ENCODE assay signal across 8 cellular contexts in genomic region chr20:44448753-44449546, GRCh38. TPM values are rescaled to one million over a fixed set of nuclear protein-coding genes. Genes with fewer than 3 reads are reported as not detected.
DNase-seq lines count a peak whose midpoint lies in the region; ATAC-seq and TF ChIP-seq lines count a peak whose summit lies in the region.

No MANE protein-coding gene starts in this region.

- TF ChIP-seq CTCF in colonic mucosa (IDR thresholded peaks at IDR 0.05) = no peak
- TF ChIP-seq CTCF in retinal pigment epithelial cell (conservative IDR thresholded peaks at IDR 0.05; ENCODE audit: low read depth, low read length) = peak; percentile 49
- no peak for TF ChIP-seq CTCF in uterus (IDR thresholded peaks at IDR 0.05)

- H3K27me3 Mint-ChIP-seq in activated T-cell treated with anti-CD3 and anti-CD28 coated beads, Interleukin-2, amount 50 U/mL, for 72 hours (ENCODE audit: low read depth) = no peaks in the 10 kb centered on the region
- peaks cover 9% of the 10 kb centered on the region for H3K27me3 Mint-ChIP-seq in activated T-cell treated with anti-CD3 and anti-CD28 coated beads, Interleukin-2, amount 50 U/mL, for 24 hours

- no peaks in the 10 kb centered on the region for H3K36me3 Mint-ChIP-seq in activated T-cell treated with anti-CD3 and anti-CD28 coated beads, Interleukin-2, amount 50 U/mL, for 72 hours (ENCODE audit: insufficient read depth in 2 of 2)
- no peaks in the 10 kb centered on the region for H3K36me3 Mint-ChIP-seq in activated T-cell treated with anti-CD3 and anti-CD28 coated beads, Interleukin-2, amount 50 U/mL, for 24 hours (ENCODE audit: low read depth)

- DNase-seq in activated T-cell treated with anti-CD3 and anti-CD28 coated beads, Interleukin-2, amount 50 U/mL, for 72 hours = peak; percentile 10 to 23
- no peak for DNase-seq in activated T-cell treated with anti-CD3 and anti-CD28 coated beads, Interleukin-2, amount 50 U/mL, for 24 hours
- DNase-seq in M059J (ENCODE audit: low read depth) (peak; percentile 36), colonic mucosa (peak; percentile 61), retinal pigment epithelial cell (ENCODE audit: low read depth) (no peak), uterus (no peak), Right ventricle myocardium superior (no peak)

- H3K9me3 Mint-ChIP-seq in activated T-cell treated with anti-CD3 and anti-CD28 coated beads, Interleukin-2, amount 50 U/mL, for 72 hours = no peaks in the 10 kb centered on the region
- no peaks in the 10 kb centered on the region for H3K9me3 Mint-ChIP-seq in activated T-cell treated with anti-CD3 and anti-CD28 coated beads, Interleukin-2, amount 50 U/mL, for 24 hours

- H3K9me3 ChIP-seq in colonic mucosa (no peaks in the 10 kb centered on the region), uterus (no peaks in the 10 kb centered on the region)

- H3K4me3 Mint-ChIP-seq in activated T-cell treated with anti-CD3 and anti-CD28 coated beads, Interleukin-2, amount 50 U/mL, for 72 hours = no peak overlapping the region
- H3K4me3 Mint-ChIP-seq in activated T-cell treated with anti-CD3 and anti-CD28 coated beads, Interleukin-2, amount 50 U/mL, for 24 hours = no peak overlapping the region

- H3K27ac Mint-ChIP-seq in activated T-cell treated with anti-CD3 and anti-CD28 coated beads, Interleukin-2, amount 50 U/mL, for 72 hours = no peak overlapping the region
- no peak overlapping the region for H3K27ac Mint-ChIP-seq in activated T-cell treated with anti-CD3 and anti-CD28 coated beads, Interleukin-2, amount 50 U/mL, for 24 hours

- H3K36me3 ChIP-seq in colonic mucosa (no peaks in the 10 kb centered on the region), uterus (no peaks in the 10 kb centered on the region)

- H3K27me3 ChIP-seq in colonic mucosa (no peaks in the 10 kb centered on the region), uterus (no peaks in the 10 kb centered on the region)

- H3K4me1 ChIP-seq in colonic mucosa (peaks cover 7% of the 10 kb centered on the region), uterus (no peaks in the 10 kb centered on the region)

- H3K4me1 Mint-ChIP-seq in activated T-cell treated with anti-CD3 and anti-CD28 coated beads, Interleukin-2, amount 50 U/mL, for 72 hours (ENCODE audit: low read depth) = no peaks in the 10 kb centered on the region
- no peaks in the 10 kb centered on the region for H3K4me1 Mint-ChIP-seq in activated T-cell treated with anti-CD3 and anti-CD28 coated beads, Interleukin-2, amount 50 U/mL, for 24 hours (ENCODE audit: low read depth)

- H3K27ac ChIP-seq in colonic mucosa (no peak overlapping the region), uterus (no peak overlapping the region)

- intact Hi-C loops in colonic mucosa (cut with DNase I) (no loop called here), uterus (cut with DNase I; ENCODE audit: low total_unique reads) (no loop called here), Right ventricle myocardium superior (cut with DNase I) (no loop called here)

- H3K9ac ChIP-seq in colonic mucosa (ENCODE audit: low read depth in 2 of 2, low read length in 2 of 2) = no peak overlapping the region

- H3K4me3 ChIP-seq in colonic mucosa (no peak overlapping the region), retinal pigment epithelial cell (ENCODE audit: low read length) (no peak overlapping the region), uterus (no peak overlapping the region)

- no peak for ATAC-seq in activated T-cell treated with anti-CD3 and anti-CD28 coated beads, Interleukin-2, amount 50 U/mL, for 72 hours (replicated peaks in 1 of 2)
- ATAC-seq in GM19351 (IDR thresholded peaks at IDR 0.05; ENCODE audit: unreplicated experiment) (no peak), Right ventricle myocardium superior (ENCODE audit: poor library complexity) (no peak)

- no peak for TF ChIP-seq POLR2A in uterus (IDR thresholded peaks at IDR 0.05)

RNA-seq across cellular contexts. Expression of gene TTPAL, which starts 26.7 kb away (rescaled TPM):
- total RNA-seq in activated T-cell treated with anti-CD3 and anti-CD28 coated beads, Interleukin-2, amount 50 U/mL, for 72 hours = 10 to 100 TPM; 15.9 to 21.0 TPM
- total RNA-seq in M059J (2014; rRNA removed; shearing (Covaris generic)) = 13.7 and 23.4 TPM in 2 replicates
- total RNA-seq in colonic mucosa = 10 to 100 TPM in 1 of 2 donors, 1 to 10 TPM in 1; 8.4 to 11.6 TPM
- 10 to 100 TPM in 2 of 4 donors, 1 to 10 TPM in 2; 4.9 to 18.2 (median 10.0) TPM for total RNA-seq in uterus
- total RNA-seq in Right ventricle myocardium superior = 3.4 TPM

Comparison
In these comparisons a context has a peak if more than half of its experiments do, and no peak if none do; other contexts are left out.
1. DNase-seq: peak in activated T-cell treated with anti-CD3 and anti-CD28 coated beads, Interleukin-2, amount 50 U/mL, for 72 hours (2 of 2), M059J (single experiment) and colonic mucosa (single experiment); none in activated T-cell treated with anti-CD3 and anti-CD28 coated beads, Interleukin-2, amount 50 U/mL, for 24 hours (single experiment), retinal pigment epithelial cell (single experiment), uterus (0 of 2) and Right ventricle myocardium superior (single experiment).